1 cellular context compared by ENCODE assay signal in the genomic region with DNA sequence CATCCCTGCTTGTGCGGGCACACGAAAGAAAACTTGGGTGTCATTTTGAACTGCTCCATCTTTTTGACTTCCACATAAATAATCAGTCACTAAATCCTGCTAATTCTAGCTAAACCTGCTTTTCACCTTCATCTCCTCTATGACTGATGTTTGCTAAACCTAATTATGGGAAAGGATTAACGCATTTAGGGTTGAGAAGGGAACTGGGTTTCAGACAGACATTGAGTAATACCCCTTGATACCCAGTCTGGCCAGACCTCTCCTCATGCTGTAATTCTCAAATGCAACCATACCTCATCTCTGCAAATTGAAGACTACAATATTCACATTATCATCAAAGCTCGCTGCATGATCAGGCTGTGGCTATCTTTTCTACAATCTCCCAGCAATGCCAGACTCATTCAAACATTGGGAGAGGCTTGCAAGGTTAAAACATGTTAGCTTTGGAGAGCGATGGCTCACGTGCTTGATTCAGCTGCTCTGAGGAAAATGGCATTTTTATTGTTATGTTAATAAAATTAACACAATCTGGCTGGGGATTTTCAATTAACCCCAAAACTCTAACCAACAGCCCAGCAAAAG.
TF ChIP-seq lines count a peak whose summit lies in the region.

No MANE protein-coding gene starts in this region.

TF ChIP-seq in H1, 55 proteins besides CTCF, POLR2A, EP300 and RAD21:
- TF ChIP-seq MAFK (IDR thresholded peaks at IDR 0.05; ENCODE audit: low read depth, low read length): no peak
